In genomic region chr1:12184008-12184681, GRCh38 we compare ENCODE assay signal across 8 cellular contexts. TPM values are rescaled to one million over a fixed set of nuclear protein-coding genes. Genes with fewer than 3 reads are reported as not detected.
DNase-seq lines count a peak whose midpoint lies in the region; ATAC-seq and TF ChIP-seq lines count a peak whose summit lies in the region.

No MANE protein-coding gene starts in this region.

- peak overlapping the region; percentile 96 for H3K27ac Mint-ChIP-seq in neural crest cell (ENCODE audit: unreplicated experiment)

- no peak overlapping the region for H3K4me3 ChIP-seq in fibroblast of pulmonary artery (replicated peaks; ENCODE audit: low read depth, low read length)

- peak; percentile 75 for ATAC-seq in SK-N-SH treated with all-trans-retinoic acid at 6 μM for 48 hours
- ATAC-seq in HG03520 (IDR thresholded peaks at IDR 0.05; ENCODE audit: unreplicated experiment), result no peak
- ATAC-seq in HG03280 (IDR thresholded peaks at IDR 0.05; ENCODE audit: unreplicated experiment), result no peak

- H3K36me3 Mint-ChIP-seq in neural crest cell (ENCODE audit: low read depth), result no peaks in the 10 kb centered on the region

- H3K4me3 Mint-ChIP-seq in neural crest cell, result peak overlapping the region; percentile 79

- TF ChIP-seq CTCF in fibroblast of pulmonary artery (IDR thresholded peaks at IDR 0.05; ENCODE audit: low read length, missing control alignments), result peak; percentile 39
- TF ChIP-seq CTCF in neural crest cell (conservative IDR thresholded peaks at IDR 0.05), result no peak

- no peaks in the 10 kb centered on the region for H3K27me3 Mint-ChIP-seq in neural crest cell (ENCODE audit: low read depth)

- H3K9me3 Mint-ChIP-seq in neural crest cell, result no peaks in the 10 kb centered on the region

- peaks cover 72% of the 10 kb centered on the region for H3K4me1 Mint-ChIP-seq in neural crest cell

- DNase-seq in ELF-1 (ENCODE audit: low read depth, low spot score), result peak; percentile 94
- DNase-seq in fibroblast of pulmonary artery (ENCODE audit: low read depth), result peak; percentile 95
- peak; percentile 65 for DNase-seq in neural crest cell (ENCODE audit: low read depth, low spot score)
- no peak for DNase-seq in NCI-H446 (lab: John Stamatoyannopoulos, UW)
- no peak for DNase-seq in 8988T

TF ChIP-seq in SK-N-SH treated with all-trans-retinoic acid at 6 μM for 48 hours, 23 proteins besides CTCF, POLR2A, EP300 and RAD21:
- TF ChIP-seq TCF4 (CRISPR knock-in tag; IDR thresholded peaks at IDR 0.05; ENCODE audit: borderline replicate concordance) (peak; percentile 38; the same call in 1 of the 2 replicates), TSHZ2 (CRISPR knock-in tag; IDR thresholded peaks at IDR 0.05) (0 out of 2 replicates have a peak, but pooled peaks have one; percentile 52), ZNF70 (CRISPR knock-in tag; IDR thresholded peaks at IDR 0.05) (no peak), ISL1 (CRISPR knock-in tag; IDR thresholded peaks at IDR 0.05) (no peak; the same call in 1 of the 2 replicates), ZNF565 (CRISPR knock-in tag; conservative IDR thresholded peaks at IDR 0.05; ENCODE audit: low read depth) (no peak), ZFP3 (CRISPR knock-in tag; IDR thresholded peaks at IDR 0.05) (no peak), CREB5 (CRISPR knock-in tag; IDR thresholded peaks at IDR 0.05; ENCODE audit: low read depth) (no peak), ZC3H10 (CRISPR knock-in tag; IDR thresholded peaks at IDR 0.05) (no peak), PATZ1 (CRISPR knock-in tag; IDR thresholded peaks at IDR 0.05; ENCODE audit: borderline replicate concordance) (peak; percentile 97), OSR1 (CRISPR knock-in tag; IDR thresholded peaks at IDR 0.05) (no peak), BACH2 (CRISPR knock-in tag; IDR thresholded peaks at IDR 0.05; ENCODE audit: borderline replicate concordance) (no peak), ARNTL (CRISPR knock-in tag; IDR thresholded peaks at IDR 0.05; ENCODE audit: borderline replicate concordance, low read depth) (no peak), PPARA (CRISPR knock-in tag; IDR thresholded peaks at IDR 0.05; ENCODE audit: borderline replicate concordance) (no peak), GLIS3 (CRISPR knock-in tag; IDR thresholded peaks at IDR 0.05) (no peak), ZNF8 (CRISPR knock-in tag; IDR thresholded peaks at IDR 0.05) (no peak), TOX (CRISPR knock-in tag; IDR thresholded peaks at IDR 0.05; ENCODE audit: borderline replicate concordance) (no peak), SNAI2 (CRISPR knock-in tag; IDR thresholded peaks at IDR 0.05) (no peak), RARB (CRISPR knock-in tag; IDR thresholded peaks at IDR 0.05) (no peak), CSDC2 (CRISPR knock-in tag; IDR thresholded peaks at IDR 0.05) (no peak), POU6F1 (CRISPR knock-in tag; IDR thresholded peaks at IDR 0.05; ENCODE audit: borderline replicate concordance, low read depth) (no peak), ZFP30 (CRISPR knock-in tag; IDR thresholded peaks at IDR 0.05) (no peak), ESRRG (CRISPR knock-in tag; IDR thresholded peaks at IDR 0.05) (no peak)
- TF ChIP-seq, protein P1, sequence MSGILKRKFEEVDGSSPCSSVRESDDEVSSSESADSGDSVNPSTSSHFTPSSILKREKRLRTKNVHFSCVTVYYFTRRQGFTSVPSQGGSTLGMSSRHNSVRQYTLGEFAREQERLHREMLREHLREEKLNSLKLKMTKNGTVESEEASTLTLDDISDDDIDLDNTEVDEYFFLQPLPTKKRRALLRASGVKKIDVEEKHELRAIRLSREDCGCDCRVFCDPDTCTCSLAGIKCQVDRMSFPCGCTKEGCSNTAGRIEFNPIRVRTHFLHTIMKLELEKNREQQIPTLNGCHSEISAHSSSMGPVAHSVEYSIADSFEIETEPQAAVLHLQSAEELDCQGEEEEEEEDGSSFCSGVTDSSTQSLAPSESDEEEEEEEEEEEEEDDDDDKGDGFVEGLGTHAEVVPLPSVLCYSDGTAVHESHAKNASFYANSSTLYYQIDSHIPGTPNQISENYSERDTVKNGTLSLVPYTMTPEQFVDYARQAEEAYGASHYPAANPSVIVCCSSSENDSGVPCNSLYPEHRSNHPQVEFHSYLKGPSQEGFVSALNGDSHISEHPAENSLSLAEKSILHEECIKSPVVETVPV (CRISPR knock-in tag; IDR thresholded peaks at IDR 0.05), result no peak

RNA-seq across cellular contexts. Expression of gene TNFRSF1B, which starts 17.4 kb away (rescaled TPM):
- 3.1 and 3.3 TPM in 2 replicates for total RNA-seq in neural crest cell

RNA-seq across cellular contexts. Expression of gene VPS13D, which starts 45.7 kb away (rescaled TPM):
- total RNA-seq in neural crest cell, result 24.5 and 29.4 TPM in 2 replicates

Comparison
In these comparisons a context has a peak if more than half of its experiments do, and no peak if none do; other contexts are left out.
1. DNase-seq: peak in ELF-1 (single experiment), fibroblast of pulmonary artery (single experiment) and neural crest cell (single experiment); none in NCI-H446 (0 of 2) and 8988T (single experiment).